Comparison of ENCODE assay signal across 37 cellular contexts in genomic region chr15:71931261-71931660, GRCh38.
"Had no signal": no experiment of that assay in that cellular context is flagged by ENCODE, and none has a peak within 500 bp of the region (broad histone marks: within the 10 kb centered on the region; RNA-seq: fewer than 3 reads in every experiment).

No MANE protein-coding gene starts in this region.

- H3K4me3 ChIP-seq: MG63 had no signal

- H3K27me3 ChIP-seq: MG63 had no signal

- DNase-seq: Karpas-422, Kasumi-1, MG63, MM.1S, MV-4-11, NCI-H1048, NCI-H1092, NCI-H1092 treated with DMSO at 0.1 percent for 48 hours, NCI-H1105, NCI-H1105 treated with DMSO at 0.1 percent for 48 hours, NCI-H1417, NCI-H1417 treated with DMSO at 0.1 percent for 48 hours, NCI-H1436, NCI-H1436 treated with DMSO at 0.1 percent for 48 hours, NCI-H146, NCI-H1694, NCI-H1694 treated with DMSO at 0.1 percent for 48 hours, NCI-H187, NCI-H187 treated with DMSO at 0.1 percent for 48 hours, NCI-H1930, NCI-H2029, NCI-H2029 treated with DMSO at 0.1 percent for 48 hours, NCI-H2081, NCI-H2081 treated with DMSO at 0.1 percent for 48 hours, NCI-H2107, NCI-H2171, NCI-H2171 treated with DMSO at 0.1 percent for 48 hours, NCI-H2227 treated with DMSO at 0.1 percent for 48 hours, NCI-H226, NCI-H345, NCI-H446, NCI-H446 treated with DMSO at 0.1 percent for 48 hours, NCI-H510A, NCI-H510A treated with DMSO at 0.1 percent for 48 hours, NCI-H524, NCI-H524 treated with DMSO at 0.1 percent for 48 hours, NCI-H526 had no signal
